Comparison of ENCODE assay signal across 1 cellular context in genomic region chr1:235069577-235070563, GRCh38.
TF ChIP-seq lines count a peak whose summit lies in the region.

No MANE protein-coding gene starts in this region.

TF ChIP-seq in HepG2, 621 proteins besides CTCF, POLR2A, EP300 and RAD21 (continued from another document and continues in another):
- 0 out of 2 replicates have a peak, but pooled peaks have one; percentile 41 for TF ChIP-seq ZNF280D (CRISPR knock-in tag; IDR thresholded peaks at IDR 0.05)
- TF ChIP-seq GMEB2 (CRISPR knock-in tag; IDR thresholded peaks at IDR 0.05; ENCODE audit: low read depth), result peak; percentile 17; the same call in 1 of the 2 replicates
- TF ChIP-seq ZNF234 (CRISPR knock-in tag; conservative IDR thresholded peaks at IDR 0.05), result no peak
- TF ChIP-seq SAP130 (CRISPR knock-in tag; IDR thresholded peaks at IDR 0.05; ENCODE audit: low read depth), result peak; percentile 53
- peak; percentile 89; the same call in 1 of the 2 replicates for TF ChIP-seq MYNN (CRISPR knock-in tag; IDR thresholded peaks at IDR 0.05; ENCODE audit: low read depth)
- TF ChIP-seq HOMEZ (CRISPR knock-in tag; IDR thresholded peaks at IDR 0.05; ENCODE audit: low read depth), result peak; percentile 56
- no peak for TF ChIP-seq ZNF260 (CRISPR knock-in tag; IDR thresholded peaks at IDR 0.05; ENCODE audit: borderline replicate concordance, low read depth)
- TF ChIP-seq ZNF362 (CRISPR knock-in tag; IDR thresholded peaks at IDR 0.05; ENCODE audit: borderline replicate concordance), result no peak
- peak; percentile 90 for TF ChIP-seq HDAC1 (CRISPR knock-in tag; IDR thresholded peaks at IDR 0.05)
- peak; percentile 91 for TF ChIP-seq AGO2 (optimal IDR thresholded peaks at IDR 0.05; ENCODE audit: low read depth, low read length)
- no peak for TF ChIP-seq TBP (CRISPR knock-in tag; IDR thresholded peaks at IDR 0.05)
- TF ChIP-seq ZNF609 (CRISPR knock-in tag; IDR thresholded peaks at IDR 0.05; ENCODE audit: borderline replicate concordance), result peak; percentile 74
- no peak for TF ChIP-seq ZNF7 (CRISPR knock-in tag; IDR thresholded peaks at IDR 0.05)
- TF ChIP-seq NR3C1 (CRISPR knock-in tag; IDR thresholded peaks at IDR 0.05), result no peak
- TF ChIP-seq GTF2F1 (IDR thresholded peaks at IDR 0.05; ENCODE audit: low read length), result no peak
- TF ChIP-seq ZBTB7A (CRISPR knock-in tag; IDR thresholded peaks at IDR 0.05), result peak; percentile 92
- no peak for TF ChIP-seq ATM (IDR thresholded peaks at IDR 0.05; ENCODE audit: borderline replicate concordance)
- no peak for TF ChIP-seq ATF7 (IDR thresholded peaks at IDR 0.05)
- TF ChIP-seq ATF7 (CRISPR knock-in tag; IDR thresholded peaks at IDR 0.05), result no peak
- TF ChIP-seq CREB1 (IDR thresholded peaks at IDR 0.05), result no peak
- TF ChIP-seq CREB1 (CRISPR knock-in tag; IDR thresholded peaks at IDR 0.05), result no peak
- TF ChIP-seq THAP7 (CRISPR knock-in tag; IDR thresholded peaks at IDR 0.05), result peak; percentile 5; the same call in 1 of the 2 replicates
- TF ChIP-seq ARID3A (IDR thresholded peaks at IDR 0.05; ENCODE audit: low read depth, low read length), result 0 out of 2 replicates have a peak, but pooled peaks have one; percentile 40
- TF ChIP-seq GPBP1L1 (CRISPR knock-in tag; IDR thresholded peaks at IDR 0.05), result no peak
- TF ChIP-seq ZFP37 (CRISPR knock-in tag; IDR thresholded peaks at IDR 0.05; ENCODE audit: borderline replicate concordance), result peak; percentile 16; the same call in 1 of the 2 replicates
- TF ChIP-seq CEBPG (CRISPR knock-in tag; IDR thresholded peaks at IDR 0.05), result peak; percentile 74; the same call in 1 of the 2 replicates
- no peak for TF ChIP-seq ZNF282 (IDR thresholded peaks at IDR 0.05; ENCODE audit: partially characterized antibody)
- no peak for TF ChIP-seq HNRNPH1 (optimal IDR thresholded peaks at IDR 0.05; ENCODE audit: low read depth, low read length)
- TF ChIP-seq DMTF1 (CRISPR knock-in tag; IDR thresholded peaks at IDR 0.05), result no peak
- no peak for TF ChIP-seq FOXM1 (CRISPR knock-in tag; IDR thresholded peaks at IDR 0.05)
- no peak for TF ChIP-seq SOX13 (IDR thresholded peaks at IDR 0.05)
- peak in 1 of 2 experiments; percentile 72; a peak in 2 of 4 replicates for TF ChIP-seq SOX13 (CRISPR knock-in tag; conservative IDR thresholded peaks at IDR 0.05 in 1 of 2, IDR thresholded peaks at IDR 0.05 in 1 of 2)
- peak; percentile 93 for TF ChIP-seq MED1 (CRISPR knock-in tag; IDR thresholded peaks at IDR 0.05)
- TF ChIP-seq ZNF564 (CRISPR knock-in tag; IDR thresholded peaks at IDR 0.05), result no peak; the same call in 1 of the 2 replicates
- TF ChIP-seq ZNF251 (CRISPR knock-in tag; IDR thresholded peaks at IDR 0.05), result no peak
- no peak; the same call in none of the 2 replicates for TF ChIP-seq AKAP8 (CRISPR knock-in tag; IDR thresholded peaks at IDR 0.05)
- TF ChIP-seq ZNF773 (CRISPR knock-in tag; IDR thresholded peaks at IDR 0.05; ENCODE audit: borderline replicate concordance), result no peak
- TF ChIP-seq SMC3 (IDR thresholded peaks at IDR 0.05; ENCODE audit: low read length), result no peak
- TF ChIP-seq ZNF331 (CRISPR knock-in tag; IDR thresholded peaks at IDR 0.05), result peak; percentile 37
- peak; percentile 25; the same call in 1 of the 2 replicates for TF ChIP-seq MXD4 (CRISPR knock-in tag; IDR thresholded peaks at IDR 0.05)
- TF ChIP-seq GPN1 (CRISPR knock-in tag; IDR thresholded peaks at IDR 0.05; ENCODE audit: borderline replicate concordance), result no peak
- TF ChIP-seq POLR2AphosphoS5 (IDR thresholded peaks at IDR 0.05; ENCODE audit: low read depth, low read length), result peak; percentile 88
- TF ChIP-seq ZNF451 (CRISPR knock-in tag; IDR thresholded peaks at IDR 0.05), result no peak
- TF ChIP-seq ZNF768 (CRISPR knock-in tag; IDR thresholded peaks at IDR 0.05), result peak; percentile 93
- peak; percentile 66; the same call in 1 of the 2 replicates for TF ChIP-seq KDM1A (CRISPR knock-in tag; IDR thresholded peaks at IDR 0.05)
- TF ChIP-seq HNRNPK (IDR thresholded peaks at IDR 0.05; ENCODE audit: low read depth, low read length, poor library complexity, severe bottlenecking), result no peak
- TF ChIP-seq ZSCAN21 (CRISPR knock-in tag; IDR thresholded peaks at IDR 0.05; ENCODE audit: borderline replicate concordance), result no peak; the same call in none of the 2 replicates
- peak; percentile 98 for TF ChIP-seq ZNF605 (CRISPR knock-in tag; IDR thresholded peaks at IDR 0.05)
